Comparison of ENCODE assay signal across 9 cellular contexts in the genomic region with DNA sequence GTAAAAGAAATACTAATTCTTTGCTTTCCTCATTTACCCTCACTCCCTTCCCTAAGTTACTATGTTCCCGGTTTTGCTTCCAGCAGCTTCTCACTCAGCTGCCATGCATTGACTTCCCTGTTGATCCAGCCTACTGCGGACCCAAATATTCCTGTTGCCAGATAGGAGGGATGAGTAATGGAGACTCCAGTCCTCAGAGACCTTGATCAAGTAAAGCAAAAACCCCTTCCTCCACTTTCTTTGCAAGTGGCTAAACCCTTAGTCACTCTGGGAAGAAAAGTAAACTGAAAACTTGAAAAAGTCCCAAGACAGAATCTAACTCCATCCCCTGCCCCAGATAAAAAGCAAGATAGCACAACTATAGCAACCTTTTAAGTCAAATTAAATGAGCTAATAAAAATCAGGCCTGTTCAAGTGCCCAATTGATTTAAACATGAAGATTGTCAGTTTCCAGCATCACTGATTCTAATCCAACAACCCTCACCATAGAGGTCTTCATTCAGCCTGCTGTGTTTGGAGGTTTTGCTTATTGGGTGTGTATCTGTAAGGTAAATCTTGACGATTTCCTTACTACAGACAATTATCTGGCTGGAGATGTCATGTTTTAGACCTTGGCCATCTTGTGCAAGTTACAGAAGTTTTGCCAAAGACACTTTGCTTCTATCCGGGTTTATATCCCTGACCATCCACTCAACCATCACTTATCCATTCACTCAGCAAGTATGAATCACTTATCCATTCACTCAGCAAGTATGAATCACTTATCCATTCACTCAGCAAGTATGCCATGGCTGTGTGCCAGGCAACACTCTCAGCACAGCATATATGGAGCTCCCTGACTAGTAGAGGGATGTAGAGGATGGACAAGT. TPM values are rescaled to one million over a fixed set of nuclear protein-coding genes. Genes with fewer than 3 reads are reported as not detected.
DNase-seq lines count a peak whose midpoint lies in the region; ATAC-seq and TF ChIP-seq lines count a peak whose summit lies in the region.
"Had no signal": no experiment of that assay in that cellular context is flagged by ENCODE, and none has a peak within 500 bp of the region (broad histone marks: within the 10 kb centered on the region; RNA-seq: fewer than 3 reads in every experiment).

No MANE protein-coding gene starts in this region.

- H3F3A ChIP-seq in neural progenitor cell (ENCODE audit: low read depth): no peaks in the 10 kb centered on the region

- TF ChIP-seq CTCF in gastrocnemius medialis (IDR thresholded peaks at IDR 0.05 in 4 of 5, conservative IDR thresholded peaks at IDR 0.05 in 1 of 5) (no peak), neural progenitor cell (IDR thresholded peaks at IDR 0.05) (no peak)

- H3K79me2 ChIP-seq in neural progenitor cell (ENCODE audit: low read depth): no peaks in the 10 kb centered on the region

- H3K27ac Mint-ChIP-seq in activated CD4-positive, alpha-beta T cell treated with anti-CD3 and anti-CD28 coated beads, Interleukin-2, amount 10 ng/mL, durations not matched to agents 7 days and 5 days: no peak overlapping the region
- H3K27ac Mint-ChIP-seq in neural progenitor cell: no peak overlapping the region
- H3K27ac Mint-ChIP-seq in T-helper 2 cell treated with Interferon-gamma antibody and Interleukin-4, amounts not matched to agents 5 μg/mL and 100 μg/mL, for 36 hours: no peak overlapping the region
- H3K27ac Mint-ChIP-seq: brain had no signal

- POLR2A ChIA-PET in activated CD4-positive, alpha-beta T cell treated with anti-CD3 and anti-CD28 coated beads, Interleukin-2, amount 10 ng/mL, durations not matched to agents 7 days and 5 days (lab: Charles Lee): no interaction called here

- no peak overlapping the region for H3K4me2 ChIP-seq in neural progenitor cell

- no peaks in the 10 kb centered on the region for H3K36me3 Mint-ChIP-seq in activated CD4-positive, alpha-beta T cell treated with anti-CD3 and anti-CD28 coated beads, Interleukin-2, amount 10 ng/mL, durations not matched to agents 7 days and 5 days (ENCODE audit: low read depth)
- H3K36me3 Mint-ChIP-seq in neural progenitor cell: no peaks in the 10 kb centered on the region
- H3K36me3 Mint-ChIP-seq in T-helper 2 cell treated with Interferon-gamma antibody and Interleukin-4, amounts not matched to agents 5 μg/mL and 100 μg/mL, for 36 hours (ENCODE audit: low read depth): no peaks in the 10 kb centered on the region
- H3K36me3 Mint-ChIP-seq: brain had no signal

- CTCF ChIA-PET in activated CD4-positive, alpha-beta T cell treated with anti-CD3 and anti-CD28 coated beads, Interleukin-2, amount 10 ng/mL, durations not matched to agents 7 days and 5 days (lab: Charles Lee): no interaction called here

- no peak overlapping the region for H2AFZ ChIP-seq in neural progenitor cell (replicated peaks)

- peaks cover 13% of the 10 kb centered on the region for H3K27me3 Mint-ChIP-seq in activated CD4-positive, alpha-beta T cell treated with anti-CD3 and anti-CD28 coated beads, Interleukin-2, amount 10 ng/mL, durations not matched to agents 7 days and 5 days
- peaks cover 4% of the 10 kb centered on the region for H3K27me3 Mint-ChIP-seq in neural progenitor cell (ENCODE audit: insufficient read depth, low read depth)
- H3K27me3 Mint-ChIP-seq in T-helper 2 cell treated with Interferon-gamma antibody and Interleukin-4, amounts not matched to agents 5 μg/mL and 100 μg/mL, for 36 hours (ENCODE audit: low read depth): peaks cover 19% of the 10 kb centered on the region

- H3K4me1 Mint-ChIP-seq in activated CD4-positive, alpha-beta T cell treated with anti-CD3 and anti-CD28 coated beads, Interleukin-2, amount 10 ng/mL, durations not matched to agents 7 days and 5 days: no peaks in the 10 kb centered on the region
- H3K4me1 Mint-ChIP-seq in neural progenitor cell: no peaks in the 10 kb centered on the region
- H3K4me1 Mint-ChIP-seq in T-helper 2 cell treated with Interferon-gamma antibody and Interleukin-4, amounts not matched to agents 5 μg/mL and 100 μg/mL, for 36 hours (ENCODE audit: low read depth): no peaks in the 10 kb centered on the region
- H3K4me1 Mint-ChIP-seq: brain had no signal

- H3K27me3 ChIP-seq in SJSA1 (replicated peaks) (no peaks in the 10 kb centered on the region), gastrocnemius medialis (no peaks in the 10 kb centered on the region), neural progenitor cell (no peaks in the 10 kb centered on the region)

- H3K27ac ChIP-seq in SJSA1: peak overlapping the region; percentile 86
- no peak overlapping the region for H3K27ac ChIP-seq in gastrocnemius medialis
- H3K27ac ChIP-seq in neural progenitor cell: no peak overlapping the region

- DNase-seq in activated CD4-positive, alpha-beta T cell treated with anti-CD3 and anti-CD28 coated beads for 48 hours: peak; percentile 18
- DNase-seq in activated CD4-positive, alpha-beta T cell treated with anti-CD3 and anti-CD28 coated beads, Interleukin-2, amount 10 ng/mL, durations not matched to agents 7 days and 5 days: no peak
- peak; percentile 55 to 86 for DNase-seq in SJSA1 (ENCODE audit: low read depth in 1 of 2, low spot score in 2 of 2)
- DNase-seq in foreskin melanocyte: peak; percentile 90
- peak; percentile 96 for DNase-seq in stromal cell of bone marrow (ENCODE audit: low read depth)
- DNase-seq in gastrocnemius medialis: no peak
- no peak for DNase-seq in neural progenitor cell (ENCODE audit: low spot score)
- DNase-seq in T-helper 2 cell treated with Interferon-gamma antibody and Interleukin-4, amounts not matched to agents 5 μg/mL and 100 μg/mL, for 36 hours (ENCODE audit: low spot score): no peak

- no peak for ATAC-seq in gastrocnemius medialis

- no peak overlapping the region for H3K9ac ChIP-seq in neural progenitor cell

- no peaks in the 10 kb centered on the region for H4K20me1 ChIP-seq in neural progenitor cell (ENCODE audit: low read depth)

- TF ChIP-seq POLR2A in gastrocnemius medialis (IDR thresholded peaks at IDR 0.05): no peak

- H3K4me3 ChIP-seq in SJSA1: no peak overlapping the region
- H3K4me3 ChIP-seq in gastrocnemius medialis: no peak overlapping the region
- no peak overlapping the region for H3K4me3 ChIP-seq in neural progenitor cell

- no peaks in the 10 kb centered on the region for H3K36me3 ChIP-seq in SJSA1
- no peaks in the 10 kb centered on the region for H3K36me3 ChIP-seq in gastrocnemius medialis
- no peaks in the 10 kb centered on the region for H3K36me3 ChIP-seq in neural progenitor cell

- in situ Hi-C loops in gastrocnemius medialis (cut with MboI; ENCODE audit: low sequenced_read_pairs in 4 of 4): no loop called here

- no peaks in the 10 kb centered on the region for H3K9me3 Mint-ChIP-seq in activated CD4-positive, alpha-beta T cell treated with anti-CD3 and anti-CD28 coated beads, Interleukin-2, amount 10 ng/mL, durations not matched to agents 7 days and 5 days
- no peaks in the 10 kb centered on the region for H3K9me3 Mint-ChIP-seq in neural progenitor cell
- no peaks in the 10 kb centered on the region for H3K9me3 Mint-ChIP-seq in T-helper 2 cell treated with Interferon-gamma antibody and Interleukin-4, amounts not matched to agents 5 μg/mL and 100 μg/mL, for 36 hours

- intact Hi-C loops in gastrocnemius medialis (cut with DNase I; ENCODE audit: low total_unique reads): no loop called here

- H3K4me1 ChIP-seq in SJSA1 (replicated peaks) (peaks cover 22% of the 10 kb centered on the region), gastrocnemius medialis (no peaks in the 10 kb centered on the region), neural progenitor cell (no peaks in the 10 kb centered on the region)

- H3K9me3 ChIP-seq in SJSA1 (replicated peaks) (no peaks in the 10 kb centered on the region), gastrocnemius medialis (no peaks in the 10 kb centered on the region), neural progenitor cell (ENCODE audit: low read depth) (no peaks in the 10 kb centered on the region)

- no peak overlapping the region for H3K4me3 Mint-ChIP-seq in activated CD4-positive, alpha-beta T cell treated with anti-CD3 and anti-CD28 coated beads, Interleukin-2, amount 10 ng/mL, durations not matched to agents 7 days and 5 days
- no peak overlapping the region for H3K4me3 Mint-ChIP-seq in neural progenitor cell
- no peak overlapping the region for H3K4me3 Mint-ChIP-seq in T-helper 2 cell treated with Interferon-gamma antibody and Interleukin-4, amounts not matched to agents 5 μg/mL and 100 μg/mL, for 36 hours
- H3K4me3 Mint-ChIP-seq: brain had no signal

RNA-seq across cellular contexts. Expression of gene FGFBP1, which starts 17.6 kb away (rescaled TPM):
- not detected for total RNA-seq in activated CD4-positive, alpha-beta T cell treated with anti-CD3 and anti-CD28 coated beads, Interleukin-2, amount 10 ng/mL, durations not matched to agents 7 days and 5 days
- not detected in 2 replicates for total RNA-seq in SJSA1 (2014; rRNA removed; shearing (Covaris generic))
- total RNA-seq in gastrocnemius medialis: not detected
- not detected in 2 replicates for total RNA-seq in neural progenitor cell (ENCODE audit: low replicate concordance)

RNA-seq across cellular contexts. Expression of gene FGFBP2, which starts 42.0 kb away (rescaled TPM):
- 1 to 10 TPM; 5.6 to 6.3 TPM for total RNA-seq in activated CD4-positive, alpha-beta T cell treated with anti-CD3 and anti-CD28 coated beads, Interleukin-2, amount 10 ng/mL, durations not matched to agents 7 days and 5 days
- not detected in 2 replicates for total RNA-seq in SJSA1 (2014; rRNA removed; shearing (Covaris generic))
- total RNA-seq in gastrocnemius medialis: 1 to 10 TPM in 2 of 4 donors, under 1 TPM in 1, not detected in 1; 0.31 to 2.9 (median 1.1) TPM
- 0.15 and 1.6 TPM in 2 replicates for total RNA-seq in neural progenitor cell (ENCODE audit: low replicate concordance)

Comparison
In these comparisons a context has a peak if more than half of its experiments do, and no peak if none do; other contexts are left out.
1. DNase-seq: peak in activated CD4-positive, alpha-beta T cell treated with anti-CD3 and anti-CD28 coated beads for 48 hours (single experiment), SJSA1 (2 of 2), foreskin melanocyte (single experiment) and stromal cell of bone marrow (single experiment); none in activated CD4-positive, alpha-beta T cell treated with anti-CD3 and anti-CD28 coated beads, Interleukin-2, amount 10 ng/mL, durations not matched to agents 7 days and 5 days (single experiment), gastrocnemius medialis (0 of 2), neural progenitor cell (single experiment) and T-helper 2 cell treated with Interferon-gamma antibody and Interleukin-4, amounts not matched to agents 5 μg/mL and 100 μg/mL, for 36 hours (single experiment).